ENCODE assay signal across 15 cellular contexts in the genomic region with DNA sequence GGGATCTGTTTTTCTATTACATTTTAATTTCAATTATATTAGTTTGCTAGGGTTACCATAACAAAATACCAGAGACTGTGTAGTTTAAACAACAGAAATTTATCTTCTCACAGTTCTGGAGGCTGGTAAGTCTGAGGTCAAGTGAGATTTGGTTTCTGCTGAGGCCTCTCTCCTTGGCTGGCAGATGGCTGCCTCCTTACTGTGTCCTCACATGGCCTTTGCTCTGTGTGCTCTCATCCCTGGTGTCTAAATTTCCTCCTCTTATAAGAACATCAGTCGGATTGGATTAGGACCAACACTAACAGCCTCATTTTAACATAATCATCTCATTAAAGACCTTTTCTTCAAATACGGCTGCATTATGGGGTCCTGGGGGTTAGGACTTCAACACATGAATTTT.
DNase-seq lines count a peak whose midpoint lies in the region; TF ChIP-seq lines count a peak whose summit lies in the region.
"Had no signal": no experiment of that assay in that cellular context is flagged by ENCODE, and none has a peak within 500 bp of the region (broad histone marks: within the 10 kb centered on the region; RNA-seq: fewer than 3 reads in every experiment).

No MANE protein-coding gene starts in this region.

- H3K4me3 Mint-ChIP-seq in CD14-positive monocyte, result no peak overlapping the region

- no peaks in the 10 kb centered on the region for H3K9me3 ChIP-seq in BE2C
- H3K9me3 ChIP-seq in tibial nerve, result no peaks in the 10 kb centered on the region
- H3K9me3 ChIP-seq: A549, SJSA1 had no signal

- no peaks in the 10 kb centered on the region for H3K4me1 Mint-ChIP-seq in CD14-positive monocyte

- H3K36me3 ChIP-seq in BE2C (no peaks in the 10 kb centered on the region), tibial nerve (no peaks in the 10 kb centered on the region)
- H3K36me3 ChIP-seq: SJSA1 had no signal

- H3K4me3 ChIP-seq in BE2C (ENCODE audit: low read depth, low read length) (no peak overlapping the region), tibial nerve (no peak overlapping the region)
- H3K4me3 ChIP-seq: A549, SJSA1 had no signal

- no peak for TF ChIP-seq EP300 in tibial nerve (IDR thresholded peaks at IDR 0.05)

- H3K9me3 Mint-ChIP-seq in CD14-positive monocyte, result peaks cover 0 to 3% (median 1%) of the 10 kb centered on the region in 7 donors

- WGBS in tibial nerve, 2 donors, result 69 to 75% methylated on average over 2 of the region's 2 CpGs

- H3K36me3 Mint-ChIP-seq in CD14-positive monocyte, result no peaks in the 10 kb centered on the region

- peak; percentile 39 for DNase-seq in BE2C
- peak; percentile 3 for DNase-seq in G401 (ENCODE audit: low spot score)
- peak; percentile 82 for DNase-seq in NCI-H2227 treated with DMSO at 0.1 percent for 48 hours (lab: John Stamatoyannopoulos, UW)
- peak; percentile 80 for DNase-seq in SK-N-DZ (ENCODE audit: low spot score)
- no peak for DNase-seq in tibial nerve (ENCODE audit: low spot score in 2 of 2)
- DNase-seq in SIG-M5 (lab: John Stamatoyannopoulos, UW), result no peak
- no peak for DNase-seq in CD14-positive monocyte (ENCODE audit: low spot score)
- DNase-seq: C1 segment of cervical spinal cord, GOT3, NCI-H1417 treated with DMSO at 0.1 percent for 48 hours, NCI-H526 treated with DMSO at 0.1 percent for 48 hours, PC-3, SW 1271 had no signal

- TF ChIP-seq CTCF in BE2C (IDR thresholded peaks at IDR 0.05; ENCODE audit: low read depth, low read length), result no peak
- TF ChIP-seq CTCF in tibial nerve (IDR thresholded peaks at IDR 0.05), result no peak
- TF ChIP-seq CTCF in CD14-positive monocyte (IDR thresholded peaks at IDR 0.05), result no peak

- no peak overlapping the region for H3K27ac Mint-ChIP-seq in CD14-positive monocyte

- no peak for TF ChIP-seq POLR2A in tibial nerve (IDR thresholded peaks at IDR 0.05)

- peaks cover 34% of the 10 kb centered on the region for H3K4me1 ChIP-seq in BE2C
- H3K4me1 ChIP-seq in tibial nerve, result no peaks in the 10 kb centered on the region
- H3K4me1 ChIP-seq: A549, SJSA1 had no signal

- no peaks in the 10 kb centered on the region for H3K27me3 ChIP-seq in BE2C
- H3K27me3 ChIP-seq in tibial nerve, result no peaks in the 10 kb centered on the region
- H3K27me3 ChIP-seq: SJSA1 had no signal

- intact Hi-C loops in CD14-positive monocyte (cut with micrococcal nuclease), result no loop called here

- no peaks in the 10 kb centered on the region for H3K27me3 Mint-ChIP-seq in CD14-positive monocyte (ENCODE audit: low read depth in 3 of 3)

- in situ Hi-C loops in G401 (cut with HindIII; ENCODE audit: low sequenced_read_pairs), result no loop called here

- no peak overlapping the region for H3K27ac ChIP-seq in tibial nerve
- H3K27ac ChIP-seq: A549, SJSA1 had no signal

Comparison
In these comparisons a context has a peak if more than half of its experiments do, and no peak if none do; other contexts are left out.
1. DNase-seq: peak in BE2C (single experiment), G401 (single experiment), NCI-H2227 treated with DMSO at 0.1 percent for 48 hours (single experiment) and SK-N-DZ (single experiment); none in tibial nerve (0 of 2), SIG-M5 (single experiment) and CD14-positive monocyte (single experiment).